Comparison of ENCODE assay signal across 12 cellular contexts in genomic region chr3:156723182-156723619, GRCh38. TPM values are rescaled to one million over a fixed set of nuclear protein-coding genes. Genes with fewer than 3 reads are reported as not detected.
DNase-seq lines count a peak whose midpoint lies in the region; ATAC-seq and TF ChIP-seq lines count a peak whose summit lies in the region.
"Had no signal": no experiment of that assay in that cellular context is flagged by ENCODE, and none has a peak within 500 bp of the region (broad histone marks: within the 10 kb centered on the region; RNA-seq: fewer than 3 reads in every experiment).

No MANE protein-coding gene starts in this region.

- peaks cover 0 to 2% of the 10 kb centered on the region in 2 experiments for H3K36me3 ChIP-seq in trophoblast cell (ENCODE audit: control insufficient read depth in 1 of 2, insufficient read depth in 2 of 2, low read length in 2 of 2)
- H3K36me3 ChIP-seq in spleen = no peaks in the 10 kb centered on the region
- no peaks in the 10 kb centered on the region for H3K36me3 ChIP-seq in ascending aorta
- H3K36me3 ChIP-seq: sigmoid colon had no signal

- no peak overlapping the region for H2AFZ ChIP-seq in trophoblast cell (ENCODE audit: insufficient read depth, low read length, poor library complexity)
- H2AFZ ChIP-seq: hepatocyte had no signal

- no CpG with 5 or more reads among the region's 2 CpGs for WGBS in trophoblast cell (ENCODE audit: extremely low coverage, insufficient coverage, insufficient read length)
- 71 to 79% (median 73%) methylated on average over 2 of the region's 2 CpGs for WGBS in spleen, 5 donors

- H3K4me1 ChIP-seq in trophoblast cell (ENCODE audit: control insufficient read depth in 1 of 2, insufficient read depth in 2 of 2, low read length in 2 of 2) (peaks cover 3 to 4% of the 10 kb centered on the region in 2 experiments), spleen (no peaks in the 10 kb centered on the region), ascending aorta (no peaks in the 10 kb centered on the region)
- H3K4me1 ChIP-seq: sigmoid colon had no signal

- H3K14ac ChIP-seq in trophoblast cell (ENCODE audit: low read length) = no peak overlapping the region

- H3K27me3 Mint-ChIP-seq in activated T-cell treated with anti-CD3 and anti-CD28 coated beads, Interleukin-2, amount 50 U/mL, for 24 hours = no peaks in the 10 kb centered on the region
- no peaks in the 10 kb centered on the region for H3K27me3 Mint-ChIP-seq in activated T-helper 2 cell treated with anti-CD3 and anti-CD28 coated beads, Interferon-gamma antibody, Interleukin-2, Interleukin-4, amounts not matched to agents 10 μg/mL and 5 μg/mL and 100 μg/mL, durations not matched to agents 14 hours and 24 hours and 36 hours (ENCODE audit: low read depth)

- ATAC-seq in HG02759 (IDR thresholded peaks at IDR 0.05; ENCODE audit: unreplicated experiment) = peak; percentile 34

- H2BK12ac ChIP-seq in trophoblast cell (ENCODE audit: low read length) = no peak overlapping the region

- H3K23ac ChIP-seq in trophoblast cell (ENCODE audit: low read length) = no peak overlapping the region

- H3K18ac ChIP-seq in trophoblast cell (ENCODE audit: low read length) = no peak overlapping the region

- peak overlapping the region; percentile 22 for H3K27ac Mint-ChIP-seq in activated T-cell treated with anti-CD3 and anti-CD28 coated beads, Interleukin-2, amount 50 U/mL, for 24 hours
- H3K27ac Mint-ChIP-seq in activated T-helper 2 cell treated with anti-CD3 and anti-CD28 coated beads, Interferon-gamma antibody, Interleukin-2, Interleukin-4, amounts not matched to agents 10 μg/mL and 5 μg/mL and 100 μg/mL, durations not matched to agents 14 hours and 24 hours and 36 hours = peak overlapping the region; percentile 26

- H2BK5ac ChIP-seq in trophoblast cell (ENCODE audit: low read depth, low read length, poor library complexity) = no peak overlapping the region

- H3K9me3 ChIP-seq in trophoblast cell (ENCODE audit: insufficient read depth, low read depth, low read length) (no peaks in the 10 kb centered on the region), spleen (no peaks in the 10 kb centered on the region), ascending aorta (no peaks in the 10 kb centered on the region)
- H3K9me3 ChIP-seq: sigmoid colon had no signal

- no peak overlapping the region for H3K4me2 ChIP-seq in trophoblast cell (ENCODE audit: low read length)
- H3K4me2 ChIP-seq: hepatocyte had no signal

- H3K27me3 ChIP-seq in trophoblast cell (ENCODE audit: insufficient read depth, low read length) = no peaks in the 10 kb centered on the region
- H3K27me3 ChIP-seq in spleen (replicated peaks in 1 of 7) = no peaks in the 10 kb centered on the region
- H3K27me3 ChIP-seq in ascending aorta = no peaks in the 10 kb centered on the region
- H3K27me3 ChIP-seq: hepatocyte, sigmoid colon had no signal

- H3K4me1 Mint-ChIP-seq in activated T-cell treated with anti-CD3 and anti-CD28 coated beads, Interleukin-2, amount 50 U/mL, for 24 hours (ENCODE audit: low read depth) = peaks cover 15% of the 10 kb centered on the region
- peaks cover 27% of the 10 kb centered on the region for H3K4me1 Mint-ChIP-seq in activated T-helper 2 cell treated with anti-CD3 and anti-CD28 coated beads, Interferon-gamma antibody, Interleukin-2, Interleukin-4, amounts not matched to agents 10 μg/mL and 5 μg/mL and 100 μg/mL, durations not matched to agents 14 hours and 24 hours and 36 hours (ENCODE audit: low read depth)

- H3K9me3 Mint-ChIP-seq in activated T-cell treated with anti-CD3 and anti-CD28 coated beads, Interleukin-2, amount 50 U/mL, for 24 hours = no peaks in the 10 kb centered on the region
- H3K9me3 Mint-ChIP-seq in activated T-helper 2 cell treated with anti-CD3 and anti-CD28 coated beads, Interferon-gamma antibody, Interleukin-2, Interleukin-4, amounts not matched to agents 10 μg/mL and 5 μg/mL and 100 μg/mL, durations not matched to agents 14 hours and 24 hours and 36 hours = no peaks in the 10 kb centered on the region

- H3K4me3 ChIP-seq in trophoblast cell (ENCODE audit: low read depth, low read length) (no peak overlapping the region), spleen (no peak overlapping the region), ascending aorta (no peak overlapping the region)
- H3K4me3 ChIP-seq: hepatocyte, sigmoid colon had no signal

- no peak overlapping the region for H3K4ac ChIP-seq in trophoblast cell (ENCODE audit: low read depth, low read length)

- no peak overlapping the region for H4K91ac ChIP-seq in trophoblast cell (ENCODE audit: low read depth, low read length)

- no peak for DNase-seq in activated T-cell treated with anti-CD3 and anti-CD28 coated beads, Interleukin-2, amount 50 U/mL, for 24 hours
- no peak for DNase-seq in activated T-cell treated with anti-CD3 and anti-CD28 coated beads, Interleukin-2, amount 50 U/mL, for 1 hour
- DNase-seq in activated T-helper 2 cell treated with anti-CD3 and anti-CD28 coated beads, Interferon-gamma antibody, Interleukin-2, Interleukin-4, amounts not matched to agents 10 μg/mL and 5 μg/mL and 100 μg/mL, durations not matched to agents 14 hours and 24 hours and 36 hours (ENCODE audit: low spot score) = no peak
- no peak for DNase-seq in trophoblast cell
- DNase-seq in HPDE6-E6E7 (ENCODE audit: extremely low spot score) = no peak
- DNase-seq in spleen = no peak
- no peak for DNase-seq in ascending aorta (ENCODE audit: low spot score in 2 of 2)
- DNase-seq: activated effector memory CD4-positive, alpha-beta T cell treated with anti-CD3 and anti-CD28 coated beads, Interleukin-2, amount 50 U/mL, for 16 hours; NCI-H1694; sigmoid colon had no signal

- peak overlapping the region; percentile 69 for H3K9ac ChIP-seq in trophoblast cell (ENCODE audit: low read length)

- H3K79me1 ChIP-seq in trophoblast cell (ENCODE audit: low read length) = peaks cover 2% of the 10 kb centered on the region

- no peak overlapping the region for H3K27ac ChIP-seq in trophoblast cell (ENCODE audit: low read depth, low read length)
- no peak overlapping the region for H3K27ac ChIP-seq in spleen
- no peak overlapping the region for H3K27ac ChIP-seq in ascending aorta
- H3K27ac ChIP-seq: sigmoid colon had no signal

- H3K36me3 Mint-ChIP-seq in activated T-cell treated with anti-CD3 and anti-CD28 coated beads, Interleukin-2, amount 50 U/mL, for 24 hours (ENCODE audit: low read depth) = no peaks in the 10 kb centered on the region
- peaks cover 23% of the 10 kb centered on the region for H3K36me3 Mint-ChIP-seq in activated T-helper 2 cell treated with anti-CD3 and anti-CD28 coated beads, Interferon-gamma antibody, Interleukin-2, Interleukin-4, amounts not matched to agents 10 μg/mL and 5 μg/mL and 100 μg/mL, durations not matched to agents 14 hours and 24 hours and 36 hours (ENCODE audit: low read depth)

- no peak overlapping the region for H4K12ac ChIP-seq in trophoblast cell (ENCODE audit: low read depth, low read length)

- H2AK5ac ChIP-seq in trophoblast cell (ENCODE audit: low read length) = no peak overlapping the region

- no peak for TF ChIP-seq CTCF in spleen (IDR thresholded peaks at IDR 0.05 in 8 of 11, conservative IDR thresholded peaks at IDR 0.05 in 3 of 11)
- TF ChIP-seq CTCF in ascending aorta (IDR thresholded peaks at IDR 0.05) = no peak

- intact Hi-C loops in activated T-helper 2 cell treated with anti-CD3 and anti-CD28 coated beads, Interferon-gamma antibody, Interleukin-2, Interleukin-4, amounts not matched to agents 10 μg/mL and 5 μg/mL and 100 μg/mL, durations not matched to agents 14 hours and 24 hours and 36 hours (cut with micrococcal nuclease) = loop anchor here (5.0 kb wide), 1 partner anchor 36 kb away; no protein-coding TSS in a partner anchor
- intact Hi-C loops in spleen (cut with DNase I; ENCODE audit: low total_unique reads) = no loop called here
- intact Hi-C loops in ascending aorta (cut with DNase I) = no loop called here

- H3K79me2 ChIP-seq in trophoblast cell (ENCODE audit: control insufficient read depth, insufficient read depth, low read length, poor library complexity) = no peaks in the 10 kb centered on the region
- H3K79me2 ChIP-seq: hepatocyte had no signal

- no peak overlapping the region for H2BK120ac ChIP-seq in trophoblast cell (ENCODE audit: insufficient read depth, low read length, poor library complexity)

- H3K4me3 Mint-ChIP-seq in activated T-cell treated with anti-CD3 and anti-CD28 coated beads, Interleukin-2, amount 50 U/mL, for 24 hours = no peak overlapping the region
- H3K4me3 Mint-ChIP-seq in activated T-helper 2 cell treated with anti-CD3 and anti-CD28 coated beads, Interferon-gamma antibody, Interleukin-2, Interleukin-4, amounts not matched to agents 10 μg/mL and 5 μg/mL and 100 μg/mL, durations not matched to agents 14 hours and 24 hours and 36 hours (ENCODE audit: low read depth) = no peak overlapping the region

- TF ChIP-seq POLR2A in spleen (IDR thresholded peaks at IDR 0.05) = no peak

- no peak overlapping the region for H4K8ac ChIP-seq in trophoblast cell (ENCODE audit: low read depth, low read length)

RNA-seq across cellular contexts. Expression of gene TIPARP, which starts 48.8 kb away (rescaled TPM):
- total RNA-seq in activated T-helper 2 cell treated with anti-CD3 and anti-CD28 coated beads, Interferon-gamma antibody, Interleukin-2, Interleukin-4, amounts not matched to agents 10 μg/mL and 5 μg/mL and 100 μg/mL, durations not matched to agents 14 hours and 24 hours and 36 hours = 22.1 and 22.8 TPM in 2 replicates
- polyA plus RNA-seq in trophoblast cell (2013) = 31.9 and 33.4 TPM in 2 replicates
- total RNA-seq in spleen (10 to 100 TPM; 18.9 to 39.8 (median 29.7) TPM), ascending aorta (7.2 TPM)
- 1 to 10 TPM; 4.5 to 8.2 (median 7.3) TPM for polyA plus RNA-seq in spleen
